ENCODE assay signal across 16 cellular contexts in the genomic region with DNA sequence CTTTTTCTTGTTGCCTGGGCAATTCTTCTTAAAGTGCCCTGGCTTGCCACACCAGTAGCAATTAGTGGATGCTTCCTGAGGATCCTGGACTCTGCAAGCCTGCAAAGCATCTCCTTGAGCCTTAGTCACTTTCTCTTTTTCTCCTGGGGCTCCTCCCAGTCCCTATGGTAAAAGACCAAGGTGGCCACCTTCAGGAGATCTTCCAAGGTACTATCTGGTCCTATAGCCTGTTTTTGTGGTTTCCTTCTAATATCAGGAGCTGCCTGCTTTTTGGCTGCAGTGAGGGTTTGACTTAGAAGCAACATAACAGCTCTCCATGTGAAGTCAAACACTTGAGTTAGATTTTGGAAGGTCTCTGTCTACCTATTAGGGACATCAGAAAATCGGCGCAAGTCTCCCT.
"Had no signal": no experiment of that assay in that cellular context is flagged by ENCODE, and none has a peak within 500 bp of the region (broad histone marks: within the 10 kb centered on the region; RNA-seq: fewer than 3 reads in every experiment).

No MANE protein-coding gene starts in this region.

- H3K9me3 Mint-ChIP-seq: activated naive CD4-positive, alpha-beta T cell treated with anti-CD3 and anti-CD28 coated beads, Interleukin-2, amount 50 U/mL, for 72 hours; immature natural killer cell; naive thymus-derived CD8-positive, alpha-beta T cell; stimulated activated naive CD8-positive, alpha-beta T cell treated with anti-CD3 and anti-CD28 coated beads, Interleukin-15, amount 100 ng/mL, for 72 hours had no signal

- ATAC-seq: activated naive CD4-positive, alpha-beta T cell treated with anti-CD3 and anti-CD28 coated beads, Interleukin-2, amount 50 U/mL, for 72 hours; left cardiac atrium; naive thymus-derived CD8-positive, alpha-beta T cell; psoas muscle; stimulated activated naive CD8-positive, alpha-beta T cell treated with anti-CD3 and anti-CD28 coated beads, Interleukin-15, amount 100 ng/mL, for 72 hours; T-helper 17 cell had no signal

- H3K36me3 Mint-ChIP-seq: activated naive CD4-positive, alpha-beta T cell treated with anti-CD3 and anti-CD28 coated beads, Interleukin-2, amount 50 U/mL, for 72 hours; naive thymus-derived CD8-positive, alpha-beta T cell had no signal

- H3K27ac ChIP-seq: colonic mucosa, psoas muscle, right lobe of liver, upper lobe of left lung had no signal

- H3K4me3 Mint-ChIP-seq: immature natural killer cell; naive thymus-derived CD8-positive, alpha-beta T cell; stimulated activated naive CD8-positive, alpha-beta T cell treated with anti-CD3 and anti-CD28 coated beads, Interleukin-15, amount 100 ng/mL, for 72 hours; T-helper 17 cell had no signal

- H3K36me3 ChIP-seq: colonic mucosa, right lobe of liver had no signal

- H3K27ac Mint-ChIP-seq: activated naive CD4-positive, alpha-beta T cell treated with anti-CD3 and anti-CD28 coated beads, Interleukin-2, amount 50 U/mL, for 72 hours; naive thymus-derived CD8-positive, alpha-beta T cell; stimulated activated naive CD8-positive, alpha-beta T cell treated with anti-CD3 and anti-CD28 coated beads, Interleukin-15, amount 100 ng/mL, for 72 hours; T-helper 17 cell had no signal

- DNase-seq: activated effector memory CD4-positive, alpha-beta T cell treated with anti-CD3 and anti-CD28 coated beads, Interleukin-2, amount 50 U/mL, for 16 hours; activated T-cell treated with anti-CD3 and anti-CD28 coated beads, Interleukin-2, amount 50 U/mL, for 48 hours; colonic mucosa; foreskin fibroblast; head of caudate nucleus; immature natural killer cell; left cardiac atrium; naive thymus-derived CD8-positive, alpha-beta T cell; occipital lobe; psoas muscle; stimulated activated naive CD8-positive, alpha-beta T cell treated with anti-CD3 and anti-CD28 coated beads, Interleukin-15, amount 100 ng/mL, for 72 hours; T-helper 17 cell; upper lobe of left lung had no signal

- FAIRE-seq: TTC549 had no signal

- H3K4me3 ChIP-seq: colonic mucosa, psoas muscle, right lobe of liver, upper lobe of left lung had no signal

- H3K27me3 ChIP-seq: colonic mucosa, right lobe of liver, upper lobe of left lung had no signal

- H3K9me3 ChIP-seq: colonic mucosa, psoas muscle, right lobe of liver, upper lobe of left lung had no signal

- H3K27me3 Mint-ChIP-seq: T-helper 17 cell had no signal
